ENCODE assay signal across 23 cellular contexts in genomic region chr5:42808888-42809611, GRCh38. TPM values are rescaled to one million over a fixed set of nuclear protein-coding genes. Genes with fewer than 3 reads are reported as not detected.
A peak's percentile ranks its signal among the peaks of the same experiment; 100 is the strongest.
DNase-seq lines count a peak whose midpoint lies in the region; ATAC-seq and TF ChIP-seq lines count a peak whose summit lies in the region.
"Had no signal": no experiment of that assay in that cellular context is flagged by ENCODE, and none has a peak within 500 bp of the region (broad histone marks: within the 10 kb centered on the region; RNA-seq: fewer than 3 reads in every experiment).

No MANE protein-coding gene starts in this region.

- TF ChIP-seq CTCF in cardiac muscle cell (IDR thresholded peaks at IDR 0.05; ENCODE audit: low read depth, low read length) (no peak), left lung (IDR thresholded peaks at IDR 0.05) (no peak), progenitor cell of endocrine pancreas (IDR thresholded peaks at IDR 0.05; ENCODE audit: unreplicated experiment) (no peak), type B pancreatic cell (conservative IDR thresholded peaks at IDR 0.05) (no peak)

- H3K27ac ChIP-seq in cardiac muscle cell (no peak overlapping the region), left lung (peak overlapping the region in 1 of 2 donors; percentile 84)
- H3K27ac ChIP-seq: GM23248 had no signal

- H3K4me1 ChIP-seq in cardiac muscle cell (ENCODE audit: low read depth) (peaks cover 32% of the 10 kb centered on the region), left lung (peaks cover 6 to 26% of the 10 kb centered on the region in 2 donors)

- H3K36me3 Mint-ChIP-seq in progenitor cell of endocrine pancreas (ENCODE audit: insufficient read depth) (peaks cover 18% of the 10 kb centered on the region), type B pancreatic cell (peaks cover 13% of the 10 kb centered on the region)
- H3K36me3 Mint-ChIP-seq: activated CD8-positive, alpha-beta memory T cell treated with anti-CD3 and anti-CD28 coated beads, Interleukin-2, amount 10 ng/mL, durations not matched to agents 7 days and 5 days had no signal

- no peaks in the 10 kb centered on the region for H3K27me3 Mint-ChIP-seq in progenitor cell of endocrine pancreas
- no peaks in the 10 kb centered on the region for H3K27me3 Mint-ChIP-seq in type B pancreatic cell
- H3K27me3 Mint-ChIP-seq: activated CD8-positive, alpha-beta memory T cell treated with anti-CD3 and anti-CD28 coated beads, Interleukin-2, amount 10 ng/mL, durations not matched to agents 7 days and 5 days; T-helper 17 cell had no signal

- intact Hi-C loops in Right ventricle myocardium inferior (cut with DNase I) (loop anchor here (2.0 kb wide), 1 partner anchor 80 kb away; no protein-coding TSS in a partner anchor), left lung (cut with DNase I) (no loop called here)

- H3K4me3 Mint-ChIP-seq in progenitor cell of endocrine pancreas (ENCODE audit: low read depth) = peak overlapping the region; percentile 43
- H3K4me3 Mint-ChIP-seq in type B pancreatic cell = peak overlapping the region; percentile 62
- H3K4me3 Mint-ChIP-seq: activated CD8-positive, alpha-beta memory T cell treated with anti-CD3 and anti-CD28 coated beads, Interleukin-2, amount 10 ng/mL, durations not matched to agents 7 days and 5 days; T-helper 17 cell had no signal

- peaks cover 29% of the 10 kb centered on the region for H3K36me3 ChIP-seq in cardiac muscle cell
- H3K36me3 ChIP-seq in left lung = peaks cover 0 to 26% of the 10 kb centered on the region in 2 donors
- H3K36me3 ChIP-seq: MG63 had no signal

- H3K9me3 Mint-ChIP-seq in progenitor cell of endocrine pancreas (ENCODE audit: low read depth) (peaks cover under 1% of the 10 kb centered on the region), type B pancreatic cell (no peaks in the 10 kb centered on the region)

- peaks cover 35% of the 10 kb centered on the region for H3K4me1 Mint-ChIP-seq in progenitor cell of endocrine pancreas (ENCODE audit: low read depth)
- peaks cover 24% of the 10 kb centered on the region for H3K4me1 Mint-ChIP-seq in type B pancreatic cell (ENCODE audit: unreplicated experiment)
- H3K4me1 Mint-ChIP-seq: activated CD8-positive, alpha-beta memory T cell treated with anti-CD3 and anti-CD28 coated beads, Interleukin-2, amount 10 ng/mL, durations not matched to agents 7 days and 5 days had no signal

- DNase-seq in cardiac muscle cell (ENCODE audit: low read depth in 1 of 2, low spot score in 1 of 2) = no peak
- DNase-seq in Right ventricle myocardium inferior (ENCODE audit: missing footprints) = no peak
- no peak for DNase-seq in left lung
- DNase-seq in progenitor cell of endocrine pancreas (ENCODE audit: low spot score, unreplicated experiment) = no peak
- DNase-seq in type B pancreatic cell (ENCODE audit: extremely low spot score, unreplicated experiment) = no peak
- DNase-seq in NCI-H2081 (lab: John Stamatoyannopoulos, UW) = no peak
- no peak for DNase-seq in SW 1271 (lab: John Stamatoyannopoulos, UW)
- DNase-seq: activated CD4-positive, CD25-positive, alpha-beta regulatory T cell treated with anti-CD3 and anti-CD28 coated beads, Interleukin-2, amount 50 U/mL, for 72 hours; activated CD8-positive, alpha-beta memory T cell treated with anti-CD3 and anti-CD28 coated beads, Interleukin-2, amount 10 ng/mL, durations not matched to agents 7 days and 5 days; activated effector memory CD4-positive, alpha-beta T cell treated with Interleukin-2 at 50 U/mL for 16 hours; DMS 273 treated with DMSO at 0.1 percent for 48 hours; GF-D8; GM23248; mesendoderm; MG63; NCI-H1694 treated with DMSO at 0.1 percent for 48 hours; NCI-H510A; SHP77 treated with DMSO at 0.1 percent for 48 hours; T-helper 17 cell; trophoblast cell had no signal

- ATAC-seq in Right ventricle myocardium inferior = no peak
- ATAC-seq in left lung = no peak
- ATAC-seq in GM19455 (IDR thresholded peaks at IDR 0.05; ENCODE audit: unreplicated experiment) = no peak
- ATAC-seq: activated CD8-positive, alpha-beta memory T cell treated with anti-CD3 and anti-CD28 coated beads, Interleukin-2, amount 10 ng/mL, durations not matched to agents 7 days and 5 days; T-helper 17 cell had no signal

- H3K27ac Mint-ChIP-seq in progenitor cell of endocrine pancreas = no peak overlapping the region
- no peak overlapping the region for H3K27ac Mint-ChIP-seq in type B pancreatic cell
- H3K27ac Mint-ChIP-seq: activated CD8-positive, alpha-beta memory T cell treated with anti-CD3 and anti-CD28 coated beads, Interleukin-2, amount 10 ng/mL, durations not matched to agents 7 days and 5 days; T-helper 17 cell had no signal

- H3K9me3 ChIP-seq in cardiac muscle cell (ENCODE audit: low read depth) = no peaks in the 10 kb centered on the region
- no peaks in the 10 kb centered on the region for H3K9me3 ChIP-seq in left lung
- H3K9me3 ChIP-seq: MG63 had no signal

- no peaks in the 10 kb centered on the region for H3K27me3 ChIP-seq in cardiac muscle cell
- no peaks in the 10 kb centered on the region for H3K27me3 ChIP-seq in left lung
- H3K27me3 ChIP-seq: MG63 had no signal

- H3K4me3 ChIP-seq in cardiac muscle cell (peak overlapping the region; percentile 6), left lung (peak overlapping the region; percentile 46 to 49)
- H3K4me3 ChIP-seq: GM23248, MG63 had no signal

RNA-seq across cellular contexts. Expression of gene SELENOP, which starts 2.6 kb away (rescaled TPM):
- total RNA-seq in cardiac muscle cell (72.7 and 83.0 TPM in 2 replicates), Right ventricle myocardium inferior (284 TPM), left lung (100 to 1,000 TPM; 605 to 636 TPM), progenitor cell of endocrine pancreas (85.3 and 86.3 TPM in 2 replicates), type B pancreatic cell (ENCODE audit: low replicate concordance) (65.5 and 96.2 TPM in 2 replicates)
- 71.0 and 105 TPM in 2 replicates for polyA plus RNA-seq in cardiac muscle cell

RNA-seq across cellular contexts. Expression of gene CCDC152, which starts 52.4 kb away (rescaled TPM):
- total RNA-seq in cardiac muscle cell (1.5 TPM in 2 replicates), Right ventricle myocardium inferior (1.4 TPM), left lung (1 to 10 TPM in 1 of 2 donors, under 1 TPM in 1; 0.96 to 1.2 TPM), progenitor cell of endocrine pancreas (0.17 and 0.20 TPM in 2 replicates), type B pancreatic cell (ENCODE audit: low replicate concordance) (not detected in 2 replicates)
- polyA plus RNA-seq in cardiac muscle cell = 6.5 and 7.1 TPM in 2 replicates
- total RNA-seq: A172, chondrocyte had no signal
